1 cellular context compared by ENCODE assay signal in genomic region chr20:10949930-10950783, GRCh38.
TF ChIP-seq lines count a peak whose summit lies in the region.

No MANE protein-coding gene starts in this region.

TF ChIP-seq in HepG2, 621 proteins besides CTCF, POLR2A, EP300 and RAD21 (continued from another document and continues in another):
- no peak for TF ChIP-seq ZBTB49 (CRISPR knock-in tag; IDR thresholded peaks at IDR 0.05; ENCODE audit: borderline replicate concordance)
- TF ChIP-seq ZGPAT (CRISPR knock-in tag; IDR thresholded peaks at IDR 0.05) = peak; percentile 62; the same call in 1 of the 2 replicates
- TF ChIP-seq ZBTB10 (CRISPR knock-in tag; IDR thresholded peaks at IDR 0.05; ENCODE audit: borderline replicate concordance) = no peak
- TF ChIP-seq MEF2D (CRISPR knock-in tag; IDR thresholded peaks at IDR 0.05) = no peak
- no peak; the same call in 1 of the 2 replicates for TF ChIP-seq ZNF121 (CRISPR knock-in tag; IDR thresholded peaks at IDR 0.05)
- no peak for TF ChIP-seq NR1H2 (CRISPR knock-in tag; IDR thresholded peaks at IDR 0.05; ENCODE audit: borderline replicate concordance, low read depth)
- no peak for TF ChIP-seq CBX2 (IDR thresholded peaks at IDR 0.05; ENCODE audit: low read depth, low read length)
- TF ChIP-seq CBX2 (CRISPR knock-in tag; IDR thresholded peaks at IDR 0.05; ENCODE audit: low read depth) = no peak
- TF ChIP-seq CERS6 (CRISPR knock-in tag; IDR thresholded peaks at IDR 0.05) = no peak
- no peak for TF ChIP-seq EEA1 (CRISPR knock-in tag; IDR thresholded peaks at IDR 0.05; ENCODE audit: borderline replicate concordance)
- no peak for TF ChIP-seq MZF1 (CRISPR knock-in tag; IDR thresholded peaks at IDR 0.05; ENCODE audit: borderline replicate concordance)
- TF ChIP-seq SMYD3 (CRISPR knock-in tag; IDR thresholded peaks at IDR 0.05) = peak; percentile 84; the same call in 1 of the 2 replicates
- TF ChIP-seq ZNF329 (CRISPR knock-in tag; IDR thresholded peaks at IDR 0.05; ENCODE audit: low read depth) = 0 out of 2 replicates have a peak, but pooled peaks have one; percentile 33
- TF ChIP-seq YEATS4 (CRISPR knock-in tag; IDR thresholded peaks at IDR 0.05; ENCODE audit: borderline replicate concordance) = no peak
- TF ChIP-seq FOSL2 (CRISPR knock-in tag; IDR thresholded peaks at IDR 0.05) = 0 out of 2 replicates have a peak, but pooled peaks have one; percentile 15
- no peak for TF ChIP-seq PBX2 (CRISPR knock-in tag; IDR thresholded peaks at IDR 0.05)
- no peak for TF ChIP-seq PCBP2 (optimal IDR thresholded peaks at IDR 0.05; ENCODE audit: low read depth, low read length, poor library complexity, severe bottlenecking)
- no peak for TF ChIP-seq KMT2A (CRISPR knock-in tag; IDR thresholded peaks at IDR 0.05)
- no peak for TF ChIP-seq ZNF776 (CRISPR knock-in tag; IDR thresholded peaks at IDR 0.05)
- TF ChIP-seq XBP1 (CRISPR knock-in tag; IDR thresholded peaks at IDR 0.05) = no peak
- peak; percentile 88 for TF ChIP-seq SOX5 (CRISPR knock-in tag; IDR thresholded peaks at IDR 0.05; ENCODE audit: borderline replicate concordance)
- TF ChIP-seq PHF21A (CRISPR knock-in tag; IDR thresholded peaks at IDR 0.05) = peak; percentile 87
- no peak for TF ChIP-seq ZNF18 (CRISPR knock-in tag; IDR thresholded peaks at IDR 0.05; ENCODE audit: insufficient replicate concordance)
- TF ChIP-seq ZNF749 (CRISPR knock-in tag; IDR thresholded peaks at IDR 0.05; ENCODE audit: borderline replicate concordance) = no peak
- peak; percentile 16; the same call in 1 of the 2 replicates for TF ChIP-seq TFE3 (CRISPR knock-in tag; IDR thresholded peaks at IDR 0.05)
- TF ChIP-seq ZSCAN31 (CRISPR knock-in tag; IDR thresholded peaks at IDR 0.05; ENCODE audit: low read depth) = peak; percentile 58; the same call in 1 of the 2 replicates
- peak; percentile 66; the same call in 1 of the 2 replicates for TF ChIP-seq CHD4 (IDR thresholded peaks at IDR 0.05; ENCODE audit: borderline replicate concordance, low read length)
- TF ChIP-seq ZBTB2 (CRISPR knock-in tag; IDR thresholded peaks at IDR 0.05; ENCODE audit: low read depth) = no peak
- no peak for TF ChIP-seq MLXIP (CRISPR knock-in tag; IDR thresholded peaks at IDR 0.05; ENCODE audit: borderline replicate concordance)
- peak; percentile 98 for TF ChIP-seq TEAD3 (CRISPR knock-in tag; optimal IDR thresholded peaks at IDR 0.05; ENCODE audit: borderline replicate concordance)
- no peak for TF ChIP-seq ZNF792 (CRISPR knock-in tag; IDR thresholded peaks at IDR 0.05)
- TF ChIP-seq POLR2G (IDR thresholded peaks at IDR 0.05; ENCODE audit: low read depth, low read length) = no peak
- no peak for TF ChIP-seq ZFAT (CRISPR knock-in tag; conservative IDR thresholded peaks at IDR 0.05)
- no peak for TF ChIP-seq CAMTA2 (CRISPR knock-in tag; IDR thresholded peaks at IDR 0.05; ENCODE audit: borderline replicate concordance)
- TF ChIP-seq ZNF800 (CRISPR knock-in tag; IDR thresholded peaks at IDR 0.05) = no peak
